Comparison of ENCODE assay signal across 8 cellular contexts in genomic region chr22:30390974-30391691, GRCh38. TPM values are rescaled to one million over a fixed set of nuclear protein-coding genes. Genes with fewer than 3 reads are reported as not detected.
DNase-seq lines count a peak whose midpoint lies in the region; ATAC-seq and TF ChIP-seq lines count a peak whose summit lies in the region.

No MANE protein-coding gene starts in this region.

- H3K27me3 Mint-ChIP-seq in neural progenitor cell (ENCODE audit: insufficient read depth, low read depth): peaks cover 5% of the 10 kb centered on the region

- TF ChIP-seq CTCF in C4-2B (conservative IDR thresholded peaks at IDR 0.05): peak; percentile 89
- peak; percentile 89 for TF ChIP-seq CTCF in OCI-LY3 (IDR thresholded peaks at IDR 0.05; ENCODE audit: low read depth, low read length)
- TF ChIP-seq CTCF in esophagus squamous epithelium (IDR thresholded peaks at IDR 0.05): peak; percentile 84 to 94 (median 88)
- TF ChIP-seq CTCF in neural progenitor cell (IDR thresholded peaks at IDR 0.05): peak; percentile 64
- peak; percentile 72 for TF ChIP-seq CTCF in suprapubic skin (IDR thresholded peaks at IDR 0.05)

- peaks cover 6% of the 10 kb centered on the region for H3K9me3 Mint-ChIP-seq in neural progenitor cell

- ATAC-seq in HG03108 (IDR thresholded peaks at IDR 0.05; ENCODE audit: unreplicated experiment): no peak

- H4K20me1 ChIP-seq in OCI-LY3 (ENCODE audit: insufficient read depth, low read length): no peaks in the 10 kb centered on the region
- no peaks in the 10 kb centered on the region for H4K20me1 ChIP-seq in neural progenitor cell (ENCODE audit: low read depth)

- H3K4me1 ChIP-seq in OCI-LY3 (ENCODE audit: low read length) (peaks cover 48% of the 10 kb centered on the region), esophagus squamous epithelium (peaks cover 10 to 29% (median 12%) of the 10 kb centered on the region in 3 donors), neural progenitor cell (peaks cover 30% of the 10 kb centered on the region), suprapubic skin (peaks cover 12% of the 10 kb centered on the region)

- TF ChIP-seq EP300 in suprapubic skin (IDR thresholded peaks at IDR 0.05): no peak

- DNase-seq in HCEC 1CT (peak; percentile 66), activated T-cell treated with anti-CD3 and anti-CD28 coated beads for 24 hours (ENCODE audit: low read depth) (peak; percentile 73), esophagus squamous epithelium (lab: John Stamatoyannopoulos, UW) (no peak), neural progenitor cell (ENCODE audit: low spot score) (peak; percentile 75), suprapubic skin (ENCODE audit: low spot score in 2 of 2) (no peak)

- no peaks in the 10 kb centered on the region for H3K9me3 ChIP-seq in OCI-LY3 (ENCODE audit: insufficient read depth, low read length)
- H3K9me3 ChIP-seq in esophagus squamous epithelium: no peaks in the 10 kb centered on the region
- no peaks in the 10 kb centered on the region for H3K9me3 ChIP-seq in neural progenitor cell (ENCODE audit: low read depth)
- H3K9me3 ChIP-seq in suprapubic skin: no peaks in the 10 kb centered on the region

- peak overlapping the region; percentile 83 for H3K27ac Mint-ChIP-seq in neural progenitor cell

- H3K79me2 ChIP-seq in OCI-LY3 (ENCODE audit: low read length) (no peaks in the 10 kb centered on the region), neural progenitor cell (ENCODE audit: low read depth) (no peaks in the 10 kb centered on the region)

- intact Hi-C loops in esophagus squamous epithelium (cut with DNase I): loop anchor here (2.0 to 5.0 kb wide), 2 partner anchors 36 to 94 kb away; partner anchors contain the start of gene MTFP1

- no peaks in the 10 kb centered on the region for H3K36me3 Mint-ChIP-seq in neural progenitor cell

- peaks cover 35% of the 10 kb centered on the region for H3F3A ChIP-seq in neural progenitor cell (ENCODE audit: low read depth)

- H3K4me3 ChIP-seq in OCI-LY3 (ENCODE audit: low read length): no peak overlapping the region
- no peak overlapping the region for H3K4me3 ChIP-seq in esophagus squamous epithelium
- H3K4me3 ChIP-seq in neural progenitor cell: no peak overlapping the region
- H3K4me3 ChIP-seq in suprapubic skin: no peak overlapping the region

- peak overlapping the region; percentile 92 for H3K4me2 ChIP-seq in OCI-LY3 (ENCODE audit: low read length)
- H3K4me2 ChIP-seq in neural progenitor cell: no peak overlapping the region

- H3K9ac ChIP-seq in OCI-LY3 (ENCODE audit: low read length) (peak overlapping the region; percentile 23; the same call in 1 of the 2 replicates), neural progenitor cell (no peak overlapping the region)

- H3K4me3 Mint-ChIP-seq in neural progenitor cell: no peak overlapping the region

- no peaks in the 10 kb centered on the region for H3K27me3 ChIP-seq in OCI-LY3 (ENCODE audit: low read depth, low read length)
- peaks cover 0 to 11% (median 0%) of the 10 kb centered on the region in 4 donors for H3K27me3 ChIP-seq in esophagus squamous epithelium
- H3K27me3 ChIP-seq in neural progenitor cell: peaks cover 12% of the 10 kb centered on the region
- no peaks in the 10 kb centered on the region for H3K27me3 ChIP-seq in suprapubic skin

- TF ChIP-seq POLR2A in esophagus squamous epithelium (IDR thresholded peaks at IDR 0.05) (no peak), suprapubic skin (IDR thresholded peaks at IDR 0.05) (no peak)

- 49 to 65% methylated on average over 3 of the region's 5 CpGs for WGBS in esophagus squamous epithelium, 2 donors
- 72% methylated on average over 5 of the region's 5 CpGs for WGBS in suprapubic skin

- peaks cover 44% of the 10 kb centered on the region for H3K4me1 Mint-ChIP-seq in neural progenitor cell

- H3K36me3 ChIP-seq in OCI-LY3 (replicated peaks; ENCODE audit: low read depth, low read length) (no peaks in the 10 kb centered on the region), esophagus squamous epithelium (no peaks in the 10 kb centered on the region), neural progenitor cell (no peaks in the 10 kb centered on the region), suprapubic skin (no peaks in the 10 kb centered on the region)

- H3K27ac ChIP-seq in C4-2B: peak overlapping the region; percentile 14; the same call in 1 of the 2 replicates
- H3K27ac ChIP-seq in OCI-LY3 (ENCODE audit: low read length): peak overlapping the region; percentile 69
- no peak overlapping the region for H3K27ac ChIP-seq in esophagus squamous epithelium
- H3K27ac ChIP-seq in neural progenitor cell: no peak overlapping the region
- H3K27ac ChIP-seq in suprapubic skin: no peak overlapping the region

- H2AFZ ChIP-seq in OCI-LY3 (ENCODE audit: low read depth, low read length): peak overlapping the region; percentile 48
- no peak overlapping the region for H2AFZ ChIP-seq in neural progenitor cell (replicated peaks)

RNA-seq across cellular contexts. Expression of gene RNF215, which starts 3.9 kb away (rescaled TPM):
- 1 to 10 TPM; 2.3 to 8.4 (median 3.9) TPM for total RNA-seq in esophagus squamous epithelium
- 11.9 and 38.5 TPM in 2 replicates for total RNA-seq in neural progenitor cell (ENCODE audit: low replicate concordance)
- total RNA-seq in suprapubic skin: 10 to 100 TPM in 2 of 4 donors, 1 to 10 TPM in 2; 6.3 to 15.5 (median 10.2) TPM

RNA-seq across cellular contexts. Expression of gene SEC14L2, which starts 5.7 kb away (rescaled TPM):
- total RNA-seq in esophagus squamous epithelium (10 to 100 TPM; 16.6 to 45.4 (median 28.2) TPM), neural progenitor cell (ENCODE audit: low replicate concordance) (4.9 and 5.7 TPM in 2 replicates), suprapubic skin (10 to 100 TPM in 3 of 4 donors, 1 to 10 TPM in 1; 8.9 to 19.9 (median 13.5) TPM)

RNA-seq across cellular contexts. Expression of gene CCDC157, which starts 34.3 kb away (rescaled TPM):
- total RNA-seq in esophagus squamous epithelium (1 to 10 TPM in 3 of 4 donors, under 1 TPM in 1; 0.47 to 9.2 (median 3.1) TPM), neural progenitor cell (ENCODE audit: low replicate concordance) (3.7 and 11.1 TPM in 2 replicates), suprapubic skin (1 to 10 TPM; 2.2 to 4.7 (median 3.1) TPM)

RNA-seq across cellular contexts. Expression of gene MTFP1, which starts 34.4 kb away (rescaled TPM):
- total RNA-seq in esophagus squamous epithelium (10 to 100 TPM; 15.9 to 21.2 (median 19.0) TPM), neural progenitor cell (ENCODE audit: low replicate concordance) (29.9 and 67.9 TPM in 2 replicates), suprapubic skin (10 to 100 TPM in 1 of 4 donors, 1 to 10 TPM in 3; 2.5 to 13.7 (median 3.5) TPM)

RNA-seq across cellular contexts. Expression of gene SF3A1, which starts 34.4 kb away (rescaled TPM):
- total RNA-seq in esophagus squamous epithelium (10 to 100 TPM; 29.1 to 94.2 (median 63.3) TPM), neural progenitor cell (ENCODE audit: low replicate concordance) (29.2 and 48.4 TPM in 2 replicates), suprapubic skin (100 to 1,000 TPM; 112 to 208 (median 152) TPM)

Comparison
In these comparisons a context has a peak if more than half of its experiments do, and no peak if none do; other contexts are left out.
1. H3K27ac ChIP-seq: peak in C4-2B (single experiment) and OCI-LY3 (single experiment); none in esophagus squamous epithelium (0 of 4), neural progenitor cell (single experiment) and suprapubic skin (single experiment).
2. DNase-seq: peak in HCEC 1CT (single experiment), activated T-cell treated with anti-CD3 and anti-CD28 coated beads for 24 hours (single experiment) and neural progenitor cell (single experiment); none in esophagus squamous epithelium (single experiment) and suprapubic skin (0 of 2).
3. Peak in every context shown above with its lines, with median percentiles within 50 percentile points of each other: CTCF ChIP-seq.